In the genomic region with DNA sequence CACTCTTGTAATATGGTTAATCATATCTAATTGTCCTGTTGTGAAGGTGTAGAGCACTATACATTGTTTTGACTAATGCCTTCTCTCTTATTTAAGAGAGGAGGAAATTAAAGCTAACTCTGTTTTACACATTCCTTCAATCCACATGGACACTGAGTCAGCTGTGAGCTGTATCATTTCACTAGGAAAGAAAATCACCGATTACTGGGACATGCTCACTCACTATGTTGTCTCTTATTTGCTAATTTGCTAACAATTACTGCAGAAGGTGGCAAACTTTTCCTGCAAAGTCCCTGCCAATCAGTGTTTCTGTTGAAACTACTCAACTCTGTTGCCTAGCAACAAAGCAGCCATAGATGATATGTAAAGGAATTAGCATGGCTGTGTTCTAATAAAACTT, we compare ENCODE assay signal across 31 cellular contexts.
"Had no signal": no experiment of that assay in that cellular context is flagged by ENCODE, and none has a peak within 500 bp of the region (broad histone marks: within the 10 kb centered on the region; RNA-seq: fewer than 3 reads in every experiment).

No MANE protein-coding gene starts in this region.

- H3K27me3 ChIP-seq: adrenal gland, body of pancreas, cardiac muscle cell, foreskin keratinocyte, heart right ventricle, left lung, testis, transverse colon had no signal

- H3K27ac Mint-ChIP-seq: activated CD4-positive, alpha-beta memory T cell treated with anti-CD3 and anti-CD28 coated beads for 36 hours; activated naive CD4-positive, alpha-beta T cell treated with anti-CD3 and anti-CD28 coated beads for 36 hours; activated naive CD8-positive, alpha-beta T cell treated with anti-CD3 and anti-CD28 coated beads for 36 hours; activated T-helper 1 cell treated with anti-CD3 and anti-CD28 coated beads, Interleukin-12 subunit alpha, Interleukin-12 subunit beta, Interleukin-2, Interleukin-4 antibody, amounts not matched to agents 30 ng/mL and 10 ng/mL and 1 ng/mL, durations not matched to agents 14 hours and 24 hours and 36 hours; effector memory CD8-positive, alpha-beta T cell; T-helper 1 cell treated with Interleukin-12 subunit alpha and Interleukin-12 subunit beta and Interleukin-4 antibody, amounts not matched to agents 30 μg/mL and 1 μg/mL, for 36 hours had no signal

- DNase-seq: activated CD4-positive, alpha-beta memory T cell treated with anti-CD3 and anti-CD28 coated beads for 36 hours; activated CD4-positive, alpha-beta T cell treated with anti-CD3 and anti-CD28 coated beads for 48 hours; activated CD8-positive, alpha-beta memory T cell treated with anti-CD3 and anti-CD28 coated beads, Interleukin-2, amount 50 U/mL, for 4 hours; activated effector memory CD4-positive, alpha-beta T cell treated with anti-CD3 and anti-CD28 coated beads, Interleukin-2, amount 50 U/mL, for 16 hours; activated naive CD4-positive, alpha-beta T cell treated with anti-CD3 and anti-CD28 coated beads for 36 hours; activated naive CD8-positive, alpha-beta T cell treated with anti-CD3 and anti-CD28 coated beads for 36 hours; activated T-cell treated with anti-CD3 and anti-CD28 coated beads, Interleukin-2, amount 50 U/mL, for 1 hour; adrenal gland; aorta; body of pancreas; cerebellar nuclear complex; effector memory CD8-positive, alpha-beta T cell; foreskin keratinocyte; heart right ventricle; kidney glomerular epithelial cell; left lung; lower lobe of right lung; stimulated activated CD4-positive, alpha-beta T cell treated with anti-CD3 and anti-CD28 coated beads, Interleukin-12 subunit alpha, Interleukin-12 subunit beta, amount 100 ng/mL, for 4 hours; stimulated activated CD4-positive, alpha-beta T cell treated with anti-CD3 and anti-CD28 coated beads, Interleukin-4, amount 100 ng/mL, for 1 hour; stimulated activated naive CD8-positive, alpha-beta T cell treated with anti-CD3 and anti-CD28 coated beads, Interleukin-15, Interleukin-2, amounts not matched to agents 100 U/mL and 50 U/mL, for 24 hours; T-helper 9 cell; testis; transverse colon; WERI-Rb-1 had no signal

- H3K4me3 ChIP-seq: adrenal gland, body of pancreas, cardiac muscle cell, coronary artery, heart right ventricle, left lung, lower lobe of right lung, skin epidermis, testis, transverse colon had no signal

- H3K27ac ChIP-seq: adrenal gland, body of pancreas, cardiac muscle cell, coronary artery, foreskin keratinocyte, heart right ventricle, left lung, lower lobe of right lung, skin epidermis, testis, transverse colon, WERI-Rb-1 had no signal

- H3K36me3 Mint-ChIP-seq: activated CD4-positive, alpha-beta memory T cell treated with anti-CD3 and anti-CD28 coated beads for 36 hours; activated naive CD8-positive, alpha-beta T cell treated with anti-CD3 and anti-CD28 coated beads for 36 hours had no signal

- H3K36me3 ChIP-seq: adrenal gland, cardiac muscle cell, heart right ventricle, left lung, lower lobe of right lung, WERI-Rb-1 had no signal

- H3K4me1 ChIP-seq: adrenal gland, body of pancreas, foreskin keratinocyte, heart right ventricle, left lung, lower lobe of right lung, testis, transverse colon had no signal

- H3K27me3 Mint-ChIP-seq: activated CD4-positive, alpha-beta memory T cell treated with anti-CD3 and anti-CD28 coated beads for 36 hours; activated naive CD8-positive, alpha-beta T cell treated with anti-CD3 and anti-CD28 coated beads for 36 hours had no signal

- FAIRE-seq: TTC549 had no signal

- H3K4me1 Mint-ChIP-seq: activated naive CD8-positive, alpha-beta T cell treated with anti-CD3 and anti-CD28 coated beads for 36 hours; nephron had no signal

- H3K9me3 Mint-ChIP-seq: effector memory CD8-positive, alpha-beta T cell had no signal

- H3K4me3 Mint-ChIP-seq: activated CD4-positive, alpha-beta memory T cell treated with anti-CD3 and anti-CD28 coated beads for 36 hours; activated naive CD4-positive, alpha-beta T cell treated with anti-CD3 and anti-CD28 coated beads for 36 hours; activated naive CD8-positive, alpha-beta T cell treated with anti-CD3 and anti-CD28 coated beads for 36 hours; activated T-helper 1 cell treated with anti-CD3 and anti-CD28 coated beads, Interleukin-12 subunit alpha, Interleukin-12 subunit beta, Interleukin-2, Interleukin-4 antibody, amounts not matched to agents 30 ng/mL and 10 ng/mL and 1 ng/mL, durations not matched to agents 14 hours and 24 hours and 36 hours; effector memory CD8-positive, alpha-beta T cell; nephron; T-helper 1 cell treated with Interleukin-12 subunit alpha and Interleukin-12 subunit beta and Interleukin-4 antibody, amounts not matched to agents 30 μg/mL and 1 μg/mL, for 36 hours had no signal
